Comparison of ENCODE assay signal across 8 cellular contexts in genomic region chr3:152258448-152259302, GRCh38. TPM values are rescaled to one million over a fixed set of nuclear protein-coding genes. Genes with fewer than 3 reads are reported as not detected.
DNase-seq lines count a peak whose midpoint lies in the region; ATAC-seq and TF ChIP-seq lines count a peak whose summit lies in the region.

No MANE protein-coding gene starts in this region.

- no peaks in the 10 kb centered on the region for H3K36me3 ChIP-seq in mucosa of rectum (ENCODE audit: control insufficient read depth in 2 of 2, insufficient read depth in 2 of 2, low read length in 2 of 2)
- H3K36me3 ChIP-seq in upper lobe of right lung = no peaks in the 10 kb centered on the region

- H3K4me1 ChIP-seq in mucosa of rectum (ENCODE audit: control insufficient read depth in 2 of 2, insufficient read depth in 2 of 2, low read length in 2 of 2) = peaks cover 10 to 15% of the 10 kb centered on the region in 2 donors
- peaks cover 36% of the 10 kb centered on the region for H3K4me1 ChIP-seq in upper lobe of right lung

- intact Hi-C loops in upper lobe of right lung (cut with DNase I) = no loop called here

- H3K27ac ChIP-seq in mucosa of rectum (ENCODE audit: low read depth in 2 of 2, low read length in 2 of 2) (peak overlapping the region; percentile 45 to 50), upper lobe of right lung (peak overlapping the region; percentile 86)

- peak overlapping the region in 1 of 2 donors; percentile 9 for H3K9ac ChIP-seq in mucosa of rectum (ENCODE audit: low read depth in 1 of 2, low read length in 2 of 2)

- H3K27ac Mint-ChIP-seq in T-helper 1 cell treated with Interleukin-12 subunit alpha and Interleukin-12 subunit beta and Interleukin-4 antibody, amounts not matched to agents 30 μg/mL and 1 μg/mL, for 36 hours = peak overlapping the region; percentile 95
- peak overlapping the region; percentile 77 for H3K27ac Mint-ChIP-seq in central memory CD8-positive, alpha-beta T cell (ENCODE audit: low read depth)
- H3K27ac Mint-ChIP-seq in glutamatergic neuron (ENCODE audit: unreplicated experiment) = no peak overlapping the region

- H3K27me3 ChIP-seq in mucosa of rectum (ENCODE audit: control insufficient read depth in 2 of 2, insufficient read depth in 2 of 2, low read length in 2 of 2) (no peaks in the 10 kb centered on the region), upper lobe of right lung (no peaks in the 10 kb centered on the region)

- ATAC-seq in HG03175 (IDR thresholded peaks at IDR 0.05; ENCODE audit: unreplicated experiment) (peak; percentile 57), upper lobe of right lung (peak; percentile 92)
- peak; percentile 74 for ATAC-seq in central memory CD8-positive, alpha-beta T cell (replicated peaks; ENCODE audit: extremely low read depth, poor library complexity, severe bottlenecking)

- no peaks in the 10 kb centered on the region for H3K9me3 Mint-ChIP-seq in T-helper 1 cell treated with Interleukin-12 subunit alpha and Interleukin-12 subunit beta and Interleukin-4 antibody, amounts not matched to agents 30 μg/mL and 1 μg/mL, for 36 hours
- no peaks in the 10 kb centered on the region for H3K9me3 Mint-ChIP-seq in central memory CD8-positive, alpha-beta T cell
- no peaks in the 10 kb centered on the region for H3K9me3 Mint-ChIP-seq in glutamatergic neuron (ENCODE audit: unreplicated experiment)

- H3K4me3 Mint-ChIP-seq in T-helper 1 cell treated with Interleukin-12 subunit alpha and Interleukin-12 subunit beta and Interleukin-4 antibody, amounts not matched to agents 30 μg/mL and 1 μg/mL, for 36 hours = peak overlapping the region; percentile 78
- peak overlapping the region; percentile 55 for H3K4me3 Mint-ChIP-seq in central memory CD8-positive, alpha-beta T cell
- H3K4me3 Mint-ChIP-seq in glutamatergic neuron (ENCODE audit: unreplicated experiment) = no peak overlapping the region

- peaks cover 31% of the 10 kb centered on the region for H3K36me3 Mint-ChIP-seq in T-helper 1 cell treated with Interleukin-12 subunit alpha and Interleukin-12 subunit beta and Interleukin-4 antibody, amounts not matched to agents 30 μg/mL and 1 μg/mL, for 36 hours (ENCODE audit: low read depth)
- peaks cover 22% of the 10 kb centered on the region for H3K36me3 Mint-ChIP-seq in central memory CD8-positive, alpha-beta T cell (ENCODE audit: insufficient read depth)
- no peaks in the 10 kb centered on the region for H3K36me3 Mint-ChIP-seq in glutamatergic neuron (ENCODE audit: unreplicated experiment)

- H3K9me3 ChIP-seq in mucosa of rectum (ENCODE audit: control insufficient read depth in 2 of 2, low read length in 2 of 2) (no peaks in the 10 kb centered on the region), upper lobe of right lung (no peaks in the 10 kb centered on the region)

- H3K4me3 ChIP-seq in mucosa of rectum (ENCODE audit: low read length in 2 of 2) = peak overlapping the region in 1 of 2 donors; percentile 8
- H3K4me3 ChIP-seq in upper lobe of right lung = peak overlapping the region; percentile 21

- no peaks in the 10 kb centered on the region for H3K27me3 Mint-ChIP-seq in T-helper 1 cell treated with Interleukin-12 subunit alpha and Interleukin-12 subunit beta and Interleukin-4 antibody, amounts not matched to agents 30 μg/mL and 1 μg/mL, for 36 hours (ENCODE audit: low read depth)
- no peaks in the 10 kb centered on the region for H3K27me3 Mint-ChIP-seq in central memory CD8-positive, alpha-beta T cell
- H3K27me3 Mint-ChIP-seq in glutamatergic neuron (ENCODE audit: unreplicated experiment) = no peaks in the 10 kb centered on the region

- no peak for TF ChIP-seq CTCF in upper lobe of right lung (IDR thresholded peaks at IDR 0.05)
- no peak for TF ChIP-seq CTCF in glutamatergic neuron (IDR thresholded peaks at IDR 0.05; ENCODE audit: partially characterized antibody, unreplicated experiment)

- peak; percentile 90 for DNase-seq in GF-D8 (lab: John Stamatoyannopoulos, UW)
- DNase-seq in central memory CD8-positive, alpha-beta T cell (ENCODE audit: low spot score in 2 of 2) = peak in 1 of 2 donors; percentile 45
- DNase-seq in upper lobe of right lung = peak; percentile 70
- no peak for DNase-seq in medulla oblongata (ENCODE audit: extremely low spot score)
- DNase-seq in glutamatergic neuron = no peak

- peaks cover 71% of the 10 kb centered on the region for H3K4me1 Mint-ChIP-seq in T-helper 1 cell treated with Interleukin-12 subunit alpha and Interleukin-12 subunit beta and Interleukin-4 antibody, amounts not matched to agents 30 μg/mL and 1 μg/mL, for 36 hours (ENCODE audit: low read depth)
- H3K4me1 Mint-ChIP-seq in central memory CD8-positive, alpha-beta T cell = peaks cover 83% of the 10 kb centered on the region
- H3K4me1 Mint-ChIP-seq in glutamatergic neuron (ENCODE audit: low read depth, unreplicated experiment) = no peaks in the 10 kb centered on the region

RNA-seq across cellular contexts. Expression of gene MBNL1, which starts 10.1 kb away (rescaled TPM):
- total RNA-seq in upper lobe of right lung (229 TPM), glutamatergic neuron (ENCODE audit: unreplicated experiment) (36.6 TPM)

Comparison
In these comparisons a context has a peak if more than half of its experiments do, and no peak if none do; other contexts are left out.
1. DNase-seq: peak in GF-D8 (single experiment) and upper lobe of right lung (single experiment); none in medulla oblongata (single experiment) and glutamatergic neuron (single experiment).
2. Peak in every context shown above with its lines, with median percentiles within 50 percentile points of each other: ATAC-seq.